ENCODE assay signal across 8 cellular contexts in the genomic region with DNA sequence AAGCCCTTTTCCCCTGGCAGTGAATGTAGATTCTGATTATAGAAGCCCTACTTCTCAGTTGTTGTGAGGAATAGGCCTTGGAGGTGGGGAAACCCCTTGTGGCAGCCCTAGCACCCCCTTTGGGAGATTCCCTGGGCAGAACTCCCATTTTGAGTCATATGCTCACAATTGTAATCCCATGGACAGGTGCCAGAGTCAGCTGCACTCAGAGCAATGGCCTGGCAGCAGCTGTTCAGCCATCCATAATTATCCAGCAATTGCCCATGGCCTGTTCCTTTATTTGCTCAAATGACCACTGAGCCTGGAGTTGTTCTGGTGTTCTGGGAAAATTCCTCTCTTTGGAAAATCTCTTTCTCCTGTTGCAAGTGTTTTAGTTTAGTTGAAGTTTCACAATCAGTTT.
DNase-seq lines count a peak whose midpoint lies in the region; ATAC-seq and TF ChIP-seq lines count a peak whose summit lies in the region.

No MANE protein-coding gene starts in this region.

- TF ChIP-seq POLR2A in ovary (IDR thresholded peaks at IDR 0.05), result no peak

- intact Hi-C loops in activated naive CD4-positive, alpha-beta T cell treated with anti-CD3 and anti-CD28 coated beads for 36 hours (cut with micrococcal nuclease), result no loop called here
- intact Hi-C loops in ovary (cut with DNase I), result no loop called here

- peaks cover 8% of the 10 kb centered on the region for H3K4me1 Mint-ChIP-seq in activated naive CD4-positive, alpha-beta T cell treated with anti-CD3 and anti-CD28 coated beads for 36 hours (ENCODE audit: low read depth)

- CTCF ChIA-PET in activated naive CD4-positive, alpha-beta T cell treated with anti-CD3 and anti-CD28 coated beads for 36 hours (lab: Charles Lee), result interaction anchor here (0.9 kb wide), 1 partner anchor 96 kb away, joined by 3 read pairs; no protein-coding TSS in a partner anchor

- H3K4me3 ChIP-seq in fibroblast of villous mesenchyme (ENCODE audit: low read depth, low read length) (no peak overlapping the region), ovary (no peak overlapping the region)

- H3K4me1 ChIP-seq in ovary (ENCODE audit: insufficient read depth), result peaks cover 5% of the 10 kb centered on the region

- no peaks in the 10 kb centered on the region for H3K36me3 ChIP-seq in ovary

- peak; percentile 43 for DNase-seq in activated naive CD4-positive, alpha-beta T cell treated with anti-CD3 and anti-CD28 coated beads for 36 hours
- no peak for DNase-seq in activated naive CD4-positive, alpha-beta T cell (lab: John Stamatoyannopoulos, UW)
- DNase-seq in SHP77 treated with DMSO at 0.1 percent for 48 hours (lab: John Stamatoyannopoulos, UW) (peak; percentile 77), fibroblast of villous mesenchyme (ENCODE audit: low read depth) (peak; percentile 79), ovary (peak; percentile 54 to 81 (median 69)), T-helper 2 cell (no peak)

- no peaks in the 10 kb centered on the region for H3K9me3 ChIP-seq in ovary

- H3K9me3 Mint-ChIP-seq in activated naive CD4-positive, alpha-beta T cell treated with anti-CD3 and anti-CD28 coated beads for 36 hours, result no peaks in the 10 kb centered on the region

- H3K27ac Mint-ChIP-seq in activated naive CD4-positive, alpha-beta T cell treated with anti-CD3 and anti-CD28 coated beads for 36 hours, result no peak overlapping the region

- no peaks in the 10 kb centered on the region for H3K27me3 ChIP-seq in ovary

- H3K27me3 Mint-ChIP-seq in activated naive CD4-positive, alpha-beta T cell treated with anti-CD3 and anti-CD28 coated beads for 36 hours (ENCODE audit: low read depth), result no peaks in the 10 kb centered on the region

- no peak overlapping the region for H3K4me3 Mint-ChIP-seq in activated naive CD4-positive, alpha-beta T cell treated with anti-CD3 and anti-CD28 coated beads for 36 hours

- peaks cover 7% of the 10 kb centered on the region for H3K36me3 Mint-ChIP-seq in activated naive CD4-positive, alpha-beta T cell treated with anti-CD3 and anti-CD28 coated beads for 36 hours (ENCODE audit: low read depth)

- no peak overlapping the region for H3K27ac ChIP-seq in ovary

- no peak for TF ChIP-seq EP300 in ovary (IDR thresholded peaks at IDR 0.05)

- no peak for TF ChIP-seq CTCF in fibroblast of villous mesenchyme (IDR thresholded peaks at IDR 0.05; ENCODE audit: insufficient read depth, low read depth, low read length)
- no peak for TF ChIP-seq CTCF in ovary (IDR thresholded peaks at IDR 0.05)

- no peak for ATAC-seq in HG02571 (IDR thresholded peaks at IDR 0.05; ENCODE audit: unreplicated experiment)
- no peak for ATAC-seq in GM19395 (IDR thresholded peaks at IDR 0.05; ENCODE audit: unreplicated experiment)

Comparison
In these comparisons a context has a peak if more than half of its experiments do, and no peak if none do; other contexts are left out.
1. DNase-seq: peak in activated naive CD4-positive, alpha-beta T cell treated with anti-CD3 and anti-CD28 coated beads for 36 hours (single experiment), SHP77 treated with DMSO at 0.1 percent for 48 hours (single experiment), fibroblast of villous mesenchyme (single experiment) and ovary (5 of 5); none in activated naive CD4-positive, alpha-beta T cell (0 of 4) and T-helper 2 cell (0 of 5).